ENCODE assay signal across 10 cellular contexts in the genomic region with DNA sequence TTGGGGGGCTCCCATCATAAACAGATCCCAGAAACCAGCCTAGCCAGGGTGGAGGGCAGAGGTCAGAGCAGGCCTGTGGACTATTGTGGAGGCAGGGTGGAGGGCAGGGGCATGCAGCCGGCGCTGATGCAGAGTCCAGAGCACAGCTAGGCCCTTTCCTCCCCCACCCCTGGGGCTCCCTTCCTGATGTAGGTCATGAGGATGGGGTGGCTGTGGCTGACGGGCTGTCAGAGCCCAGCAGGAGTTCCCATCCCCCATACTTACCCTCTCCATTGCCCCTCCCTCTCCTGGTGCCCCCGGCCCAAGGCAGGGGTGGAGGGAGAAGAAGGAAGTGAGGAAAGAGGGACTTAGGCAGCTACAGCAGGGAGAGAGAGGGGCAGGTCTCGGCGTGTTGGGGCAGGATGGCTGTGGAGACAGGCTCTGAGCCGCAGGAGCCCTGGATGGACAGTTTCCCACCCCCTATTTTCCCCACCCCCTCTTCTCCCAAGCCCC. TPM values are rescaled to one million over a fixed set of nuclear protein-coding genes. Genes with fewer than 3 reads are reported as not detected.
DNase-seq lines count a peak whose midpoint lies in the region; ATAC-seq and TF ChIP-seq lines count a peak whose summit lies in the region.
"Had no signal": no experiment of that assay in that cellular context is flagged by ENCODE, and none has a peak within 500 bp of the region (broad histone marks: within the 10 kb centered on the region; RNA-seq: fewer than 3 reads in every experiment).

No MANE protein-coding gene starts in this region.

- CTCF ChIA-PET in CD4-positive, alpha-beta memory T cell (lab: Charles Lee; ENCODE audit: partially characterized antibody): interaction anchor here (0.7 to 4.3 kb wide), 4 partner anchors 10 to 49 kb away, joined by 3 to 26 read pairs (median 14); no protein-coding TSS in a partner anchor

- peaks cover 10 to 16% of the 10 kb centered on the region in 2 donors for H3K36me3 Mint-ChIP-seq in CD4-positive, alpha-beta memory T cell
- H3K36me3 Mint-ChIP-seq in naive B cell: no peaks in the 10 kb centered on the region

- H3K27ac Mint-ChIP-seq in CD4-positive, alpha-beta memory T cell: peak overlapping the region in 5 of 7 donors; percentile 42 to 90 (median 69)
- H3K27ac Mint-ChIP-seq in naive B cell: peak overlapping the region in 2 of 6 donors; percentile 13 to 85

- no peaks in the 10 kb centered on the region for H3K27me3 Mint-ChIP-seq in CD4-positive, alpha-beta memory T cell
- H3K27me3 Mint-ChIP-seq in naive B cell: no peaks in the 10 kb centered on the region

- no peak for TF ChIP-seq CTCF in foreskin fibroblast (IDR thresholded peaks at IDR 0.05; ENCODE audit: low read depth, low read length)

- H3K4me1 ChIP-seq in CD4-positive, alpha-beta memory T cell (ENCODE audit: insufficient read depth, low read length): peaks cover 39% of the 10 kb centered on the region
- H3K4me1 ChIP-seq in Karpas-422 (ENCODE audit: low read length): peaks cover 57% of the 10 kb centered on the region

- H3K9me3 ChIP-seq in CD4-positive, alpha-beta memory T cell (ENCODE audit: control insufficient read depth in 1 of 2, low read length in 2 of 2): no peaks in the 10 kb centered on the region
- no peaks in the 10 kb centered on the region for H3K9me3 ChIP-seq in Karpas-422 (ENCODE audit: low read length)

- no peaks in the 10 kb centered on the region for H3K27me3 ChIP-seq in CD4-positive, alpha-beta memory T cell (ENCODE audit: insufficient read depth, low read length)
- no peaks in the 10 kb centered on the region for H3K27me3 ChIP-seq in Karpas-422 (ENCODE audit: low read length)

- peak overlapping the region in 6 of 8 donors; percentile 6 to 83 (median 52) for H3K4me3 Mint-ChIP-seq in CD4-positive, alpha-beta memory T cell
- H3K4me3 Mint-ChIP-seq in naive B cell: peak overlapping the region; percentile 68 to 97 (median 89)

- no peak overlapping the region for H3K27ac ChIP-seq in CD4-positive, alpha-beta memory T cell (ENCODE audit: low read depth, low read length)
- H3K27ac ChIP-seq in Karpas-422 (ENCODE audit: low read length): no peak overlapping the region
- peak overlapping the region; percentile 62 for H3K27ac ChIP-seq in angular gyrus (ENCODE audit: low read depth, low read length)

- H3K9ac ChIP-seq in Karpas-422 (ENCODE audit: low read length): peak overlapping the region; percentile 70

- H3K4me3 ChIP-seq in CD4-positive, alpha-beta memory T cell (ENCODE audit: low read length in 2 of 2): no peak overlapping the region
- H3K4me3 ChIP-seq in Karpas-422 (ENCODE audit: low read length): peak overlapping the region; percentile 77
- no peak overlapping the region for H3K4me3 ChIP-seq in foreskin fibroblast (ENCODE audit: low read depth in 1 of 2, low read length in 2 of 2)

- POLR2A ChIA-PET in CD4-positive, alpha-beta memory T cell (lab: Charles Lee; ENCODE audit: partially characterized antibody): no interaction called here

- peaks cover 2% of the 10 kb centered on the region; the same call in 1 of the 2 replicates for H3K79me2 ChIP-seq in Karpas-422 (ENCODE audit: low read length)

- peaks cover 24 to 50% (median 27%) of the 10 kb centered on the region in 4 donors for H3K4me1 Mint-ChIP-seq in CD4-positive, alpha-beta memory T cell
- peaks cover 64 to 87% (median 79%) of the 10 kb centered on the region in 3 donors for H3K4me1 Mint-ChIP-seq in naive B cell

- H3K9me3 Mint-ChIP-seq in CD4-positive, alpha-beta memory T cell: no peaks in the 10 kb centered on the region
- H3K9me3 Mint-ChIP-seq in naive B cell: no peaks in the 10 kb centered on the region

- no peaks in the 10 kb centered on the region for H3K9me2 ChIP-seq in Karpas-422 (replicated peaks; ENCODE audit: insufficient read depth, low read length)

- no peak for ATAC-seq in naive B cell (ENCODE audit: low read depth in 2 of 2)
- no peak for ATAC-seq in HG02973 (IDR thresholded peaks at IDR 0.05; ENCODE audit: unreplicated experiment)
- no peak for ATAC-seq in GM21367 (IDR thresholded peaks at IDR 0.05; ENCODE audit: unreplicated experiment)

- H3K4me2 ChIP-seq in Karpas-422 (ENCODE audit: low read depth, low read length, poor library complexity, severe bottlenecking): peak overlapping the region; percentile 85

- DNase-seq in CD4-positive, alpha-beta memory T cell: no peak
- DNase-seq in Karpas-422 (no peak), naive B cell (no peak), foreskin fibroblast (no peak)
- no peak for DNase-seq in stimulated activated naive CD4-positive, alpha-beta T cell treated with Interleukin-2 at 50 U/mL for 16 hours (lab: John Stamatoyannopoulos, UW)
- DNase-seq: effector memory CD4-positive, alpha-beta T cell; NCI-H1930 had no signal

- H3K36me3 ChIP-seq in CD4-positive, alpha-beta memory T cell (ENCODE audit: insufficient read depth, low read length): peaks cover 6% of the 10 kb centered on the region
- no peaks in the 10 kb centered on the region for H3K36me3 ChIP-seq in Karpas-422 (ENCODE audit: insufficient read depth, low read length)

- no peak overlapping the region for H2AFZ ChIP-seq in Karpas-422 (ENCODE audit: low read length)

- no peaks in the 10 kb centered on the region for H4K20me1 ChIP-seq in Karpas-422 (ENCODE audit: insufficient read depth, low read depth, low read length)

- intact Hi-C loops in CD4-positive, alpha-beta memory T cell (cut with micrococcal nuclease): no loop called here

RNA-seq across cellular contexts. Expression of a gene that starts 5.7 kb away (rescaled TPM):
- total RNA-seq in CD4-positive, alpha-beta memory T cell: 1 to 10 TPM; 1.8 to 2.1 TPM
- polyA plus RNA-seq in CD4-positive, alpha-beta memory T cell: not detected
- total RNA-seq in Karpas-422 (2014; rRNA removed; shearing (Covaris generic); ENCODE audit: low replicate concordance): 4.1 and 12.2 TPM in 2 replicates
- polyA plus RNA-seq in naive B cell (ENCODE audit: low read depth in 6 of 6): 10 to 100 TPM in 3 of 6 donors, 1 to 10 TPM in 3; 6.1 to 18.2 (median 10.5) TPM

RNA-seq across cellular contexts. Expression of a gene that starts 25.9 kb away (rescaled TPM):
- under 1 TPM in 1 of 2 experiments, not detected in 1; 0.36 TPM for total RNA-seq in CD4-positive, alpha-beta memory T cell
- polyA plus RNA-seq in CD4-positive, alpha-beta memory T cell: not detected
- total RNA-seq in Karpas-422 (2014; rRNA removed; shearing (Covaris generic); ENCODE audit: low replicate concordance): 0.29 TPM in 1 of 2 replicates, not detected in the other
- not detected for polyA plus RNA-seq in naive B cell (ENCODE audit: low read depth in 6 of 6)

RNA-seq across cellular contexts. Expression of a gene that starts 28.8 kb away (rescaled TPM):
- total RNA-seq in CD4-positive, alpha-beta memory T cell: 100 to 1,000 TPM; 158 to 162 TPM
- 10 to 100 TPM; 28.8 to 64.7 TPM for polyA plus RNA-seq in CD4-positive, alpha-beta memory T cell
- total RNA-seq in Karpas-422 (2014; rRNA removed; shearing (Covaris generic); ENCODE audit: low replicate concordance): not detected in 2 replicates
- 1 to 10 TPM in 5 of 6 donors, not detected in 1; 1.7 to 4.6 (median 2.3) TPM for polyA plus RNA-seq in naive B cell (ENCODE audit: low read depth in 6 of 6)

Comparison
In these comparisons a context has a peak if more than half of its experiments do, and no peak if none do; other contexts are left out.
1. RNA of a gene that starts 28.8 kb away (total RNA-seq): 158 to 162 TPM in CD4-positive, alpha-beta memory T cell; not detected in Karpas-422; every median in the first group is over 100 times any median in the second.